In the genomic region with DNA sequence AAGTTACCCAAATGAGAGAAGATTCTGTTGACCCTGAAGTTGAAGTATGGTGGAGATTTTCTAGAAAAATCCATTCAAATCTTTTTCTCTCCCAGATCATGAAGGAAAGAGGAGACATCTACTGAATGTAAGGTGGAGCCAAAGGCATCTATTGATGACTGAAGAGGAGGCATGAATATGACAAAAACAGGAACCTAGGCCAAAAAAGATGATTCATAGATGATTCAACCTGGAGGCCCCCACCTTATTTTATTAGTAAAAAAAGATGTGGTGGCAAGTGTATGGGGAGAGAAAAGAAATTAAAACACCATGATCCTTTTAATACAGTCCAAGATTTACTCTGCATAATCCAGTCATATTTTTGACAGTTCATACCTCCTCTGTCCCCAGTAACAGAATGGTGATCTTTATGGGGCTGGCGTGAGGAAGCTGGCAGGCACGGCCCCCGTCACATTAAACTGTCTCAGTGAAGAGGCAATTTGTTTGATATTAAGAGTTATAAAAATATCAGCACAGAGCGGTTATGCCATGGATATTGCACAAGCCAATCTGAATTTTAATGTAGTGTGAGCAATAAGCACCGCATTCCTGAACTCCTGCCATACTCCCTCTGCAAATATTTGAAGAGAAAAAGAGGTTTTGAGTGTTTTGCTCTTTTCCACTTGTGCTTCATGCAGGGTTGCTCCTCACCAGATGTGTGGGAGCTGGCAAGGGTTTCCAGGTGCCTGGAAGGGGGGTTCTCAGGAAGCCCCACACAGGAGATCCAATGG, we compare ENCODE assay signal across 8 cellular contexts.
A peak's percentile ranks its signal among the peaks of the same experiment; 100 is the strongest.
DNase-seq lines count a peak whose midpoint lies in the region; ATAC-seq and TF ChIP-seq lines count a peak whose summit lies in the region.
"Not testable (repeated sequence)": the region's sequence is repeated elsewhere in the genome, so short reads cannot be mapped to it uniquely, and the experiment has no call there.

No MANE protein-coding gene starts in this region.

- TF ChIP-seq POLR2A in upper lobe of left lung (IDR thresholded peaks at IDR 0.05), result not testable (repeated sequence)

- not testable (repeated sequence) for H3K79me2 ChIP-seq in PC-3 (ENCODE audit: low read length)

- not testable (repeated sequence) for H3K9me2 ChIP-seq in PC-3 (replicated peaks; ENCODE audit: low read length)

- POLR2A ChIA-PET in PC-3 (lab: Charles Lee; ENCODE audit: unreplicated experiment), result interaction anchor here (0.7 kb wide), 1 partner anchor 979 kb away, joined by 3 read pairs; no protein-coding TSS in a partner anchor

- H3F3A ChIP-seq in PC-3 (ENCODE audit: low read length, unreplicated experiment), result not testable (repeated sequence)

- 52 to 55% methylated on average over 5 of the region's 5 CpGs for WGBS in upper lobe of left lung, 2 donors

- peak overlapping the region; percentile 69 for H3K4me2 ChIP-seq in PC-3 (ENCODE audit: low read length)

- TF ChIP-seq EP300 in upper lobe of left lung (IDR thresholded peaks at IDR 0.05), result not testable (repeated sequence)

- H3K4me3 ChIP-seq in PC-3 (ENCODE audit: low read length), result peak overlapping the region; percentile 24; the same call in 1 of the 2 replicates
- not testable (repeated sequence) for H3K4me3 ChIP-seq in astrocyte of the cerebellum (ENCODE audit: low read depth, low read length); epithelial cell of esophagus (ENCODE audit: low read length); upper lobe of left lung

- not testable (repeated sequence) for TF ChIP-seq CTCF in AG09319 (IDR thresholded peaks at IDR 0.05; ENCODE audit: low read depth, low read length); PC-3 (conservative IDR thresholded peaks at IDR 0.05; ENCODE audit: low read depth, low read length); astrocyte of the cerebellum (IDR thresholded peaks at IDR 0.05; ENCODE audit: low read depth, low read length, missing control alignments); epithelial cell of esophagus (IDR thresholded peaks at IDR 0.05; ENCODE audit: insufficient read depth, low read depth, low read length, missing control alignments); upper lobe of left lung (IDR thresholded peaks at IDR 0.05)

- H4K20me1 ChIP-seq in PC-3 (ENCODE audit: low read length), result not testable (repeated sequence)

- peak; percentile 23 for DNase-seq in AG09319 (ENCODE audit: extremely low read depth, low read depth)
- DNase-seq in GM04504 (ENCODE audit: low read depth), result peak; percentile 60
- peak; percentile 95 for DNase-seq in PC-3
- peak; percentile 69 for DNase-seq in astrocyte of the cerebellum (ENCODE audit: low read depth)
- DNase-seq in epithelial cell of esophagus (ENCODE audit: low read depth), result peak; percentile 22
- DNase-seq in iris pigment epithelial cell (ENCODE audit: low read depth), result peak; percentile 52
- peak; percentile 18 for DNase-seq in myocyte (ENCODE audit: low read depth)
- peak in 1 of 2 donors; percentile 42 for DNase-seq in upper lobe of left lung

- H3K27me3 ChIP-seq in PC-3 (ENCODE audit: low read length); upper lobe of left lung: not testable (repeated sequence)

- H3K27ac ChIP-seq in PC-3 (ENCODE audit: low read length), result peak overlapping the region; percentile 85
- peak overlapping the region in 3 of 4 donors; percentile 2 to 30 (median 11) for H3K27ac ChIP-seq in upper lobe of left lung

- ATAC-seq in PC-3 (peak; percentile 63), upper lobe of left lung (ENCODE audit: low FRiP score in 2 of 2) (peak; percentile 62 to 69)

- peaks cover 46% of the 10 kb centered on the region for H3K4me1 ChIP-seq in PC-3 (ENCODE audit: insufficient read depth, low read length)
- H3K4me1 ChIP-seq in upper lobe of left lung, result peaks cover 11 to 22% (median 13%) of the 10 kb centered on the region in 4 donors

- intact Hi-C loops in PC-3 (cut with micrococcal nuclease), result loop anchor here (1.0 kb wide), 1 partner anchor 42 kb away; no protein-coding TSS in a partner anchor

- in situ Hi-C loops in astrocyte of the cerebellum (cut with HindIII; ENCODE audit: low sequenced_read_pairs), result not testable (repeated sequence)

- CTCF ChIA-PET in PC-3 (lab: Charles Lee), result not testable (repeated sequence)

- not testable (repeated sequence) for H3K9me3 ChIP-seq in PC-3 (ENCODE audit: low read length); upper lobe of left lung

- H3K9ac ChIP-seq in PC-3 (ENCODE audit: low read length), result not testable (repeated sequence)

- not testable (repeated sequence) for H3K36me3 ChIP-seq in PC-3 (ENCODE audit: low read depth, low read length); upper lobe of left lung

- not testable (repeated sequence) for BruUV-seq in PC-3 (replicated peaks; lab: Mats Ljungman, UMichigan)

- H2AFZ ChIP-seq in PC-3 (ENCODE audit: low read length), result not testable (repeated sequence)
